ENCODE assay signal across 1 cellular context in the genomic region with DNA sequence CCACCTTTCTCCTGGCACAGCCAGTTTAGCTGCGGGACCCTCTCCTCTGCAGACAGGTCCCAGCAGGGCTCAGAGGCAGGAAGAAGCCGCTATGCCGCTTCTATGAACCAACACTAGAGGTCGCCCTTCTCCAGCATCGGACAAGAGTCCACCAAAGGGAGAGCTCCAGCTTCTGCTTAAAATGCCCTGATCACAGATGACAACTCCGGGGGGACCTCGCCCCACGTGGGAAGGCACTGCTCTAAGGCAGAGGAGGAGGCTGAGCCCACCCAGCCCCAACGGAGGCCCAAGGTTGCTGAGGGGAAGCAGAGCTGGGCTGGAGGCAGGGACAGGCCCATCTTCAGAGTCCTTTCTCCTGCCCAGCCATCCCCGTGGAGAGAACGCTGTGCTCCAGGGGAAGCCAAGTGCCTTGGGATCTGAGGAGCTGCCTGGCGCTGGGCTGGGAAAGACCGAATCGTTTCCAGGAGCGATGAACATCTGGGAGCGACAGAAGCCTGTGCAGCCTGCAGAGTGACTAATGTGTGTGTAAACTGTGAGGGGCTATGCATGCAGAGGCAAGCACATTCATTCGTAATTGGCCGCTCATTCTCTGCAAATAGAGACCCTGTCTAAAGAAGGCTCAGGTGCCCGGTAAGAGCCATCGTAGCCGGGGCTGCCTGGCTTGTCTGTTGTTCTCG.
TF ChIP-seq lines count a peak whose summit lies in the region.

No MANE protein-coding gene starts in this region.

TF ChIP-seq in HepG2, 621 proteins besides CTCF, POLR2A, EP300 and RAD21 (continued from another document and continues in another):
- TF ChIP-seq ARID3A (IDR thresholded peaks at IDR 0.05; ENCODE audit: low read depth, low read length) (no peak), CHD4 (IDR thresholded peaks at IDR 0.05; ENCODE audit: borderline replicate concordance, low read length) (no peak), NKX3-1 (CRISPR knock-in tag; IDR thresholded peaks at IDR 0.05) (no peak), MATR3 (CRISPR knock-in tag; IDR thresholded peaks at IDR 0.05) (no peak), HNRNPK (IDR thresholded peaks at IDR 0.05; ENCODE audit: low read depth, low read length, poor library complexity, severe bottlenecking) (no peak), ZNF557 (CRISPR knock-in tag; IDR thresholded peaks at IDR 0.05) (no peak), NR2F6 (IDR thresholded peaks at IDR 0.05) (no peak), NR2F6 (CRISPR knock-in tag; IDR thresholded peaks at IDR 0.05) (no peak), ISX (CRISPR knock-in tag; conservative IDR thresholded peaks at IDR 0.05) (no peak), ESRRA (CRISPR knock-in tag; IDR thresholded peaks at IDR 0.05; ENCODE audit: low read depth) (no peak), FOXM1 (CRISPR knock-in tag; IDR thresholded peaks at IDR 0.05) (no peak), RBAK (CRISPR knock-in tag; IDR thresholded peaks at IDR 0.05) (no peak), ZNF354B (CRISPR knock-in tag; IDR thresholded peaks at IDR 0.05) (no peak), IRF9 (CRISPR knock-in tag; IDR thresholded peaks at IDR 0.05; ENCODE audit: borderline replicate concordance) (no peak), ADNP (CRISPR knock-in tag; IDR thresholded peaks at IDR 0.05) (no peak), PHF5A (CRISPR knock-in tag; IDR thresholded peaks at IDR 0.05; ENCODE audit: low read depth, unreplicated experiment) (no peak), MAX (IDR thresholded peaks at IDR 0.05) (peak; percentile 45; the same call in 1 of the 2 replicates), NFATC3 (CRISPR knock-in tag; IDR thresholded peaks at IDR 0.05) (no peak), ISL2 (CRISPR knock-in tag; IDR thresholded peaks at IDR 0.05) (no peak), NFYB (CRISPR knock-in tag; IDR thresholded peaks at IDR 0.05) (no peak), NFIB (CRISPR knock-in tag; IDR thresholded peaks at IDR 0.05; ENCODE audit: borderline replicate concordance) (no peak), TERF1 (CRISPR knock-in tag; IDR thresholded peaks at IDR 0.05) (no peak), PPARG (CRISPR knock-in tag; conservative IDR thresholded peaks at IDR 0.05) (no peak), EHMT2 (IDR thresholded peaks at IDR 0.05; ENCODE audit: borderline replicate concordance, low read depth, low read length) (no peak), BCL6 (CRISPR knock-in tag; IDR thresholded peaks at IDR 0.05) (no peak), JUNB (CRISPR knock-in tag; IDR thresholded peaks at IDR 0.05; ENCODE audit: borderline replicate concordance) (no peak), ZNF460 (CRISPR knock-in tag; IDR thresholded peaks at IDR 0.05; ENCODE audit: borderline replicate concordance) (no peak), HHEX (CRISPR knock-in tag; IDR thresholded peaks at IDR 0.05) (no peak), ZNF724P (CRISPR knock-in tag; IDR thresholded peaks at IDR 0.05; ENCODE audit: borderline replicate concordance) (0 out of 2 replicates have a peak, but pooled peaks have one; percentile 28), REXO4 (CRISPR knock-in tag; IDR thresholded peaks at IDR 0.05; ENCODE audit: borderline replicate concordance) (no peak), ZBTB20 (CRISPR knock-in tag; IDR thresholded peaks at IDR 0.05; ENCODE audit: borderline replicate concordance, low read depth) (no peak), ZNF83 (CRISPR knock-in tag; IDR thresholded peaks at IDR 0.05; ENCODE audit: borderline replicate concordance) (no peak), REPIN1 (CRISPR knock-in tag; IDR thresholded peaks at IDR 0.05; ENCODE audit: borderline replicate concordance, low read depth) (no peak), ZNF746 (CRISPR knock-in tag; IDR thresholded peaks at IDR 0.05) (no peak), DPF2 (CRISPR knock-in tag; IDR thresholded peaks at IDR 0.05; ENCODE audit: borderline replicate concordance, low read depth) (no peak), ZNF674 (CRISPR knock-in tag; IDR thresholded peaks at IDR 0.05; ENCODE audit: low read depth) (no peak), ERF (CRISPR knock-in tag; IDR thresholded peaks at IDR 0.05) (no peak), BORCS8-MEF2B (CRISPR knock-in tag; IDR thresholded peaks at IDR 0.05) (no peak; the same call in 1 of the 2 replicates), ZNF124 (CRISPR knock-in tag; IDR thresholded peaks at IDR 0.05) (no peak), ZNF775 (CRISPR knock-in tag; IDR thresholded peaks at IDR 0.05; ENCODE audit: borderline replicate concordance) (no peak), ZNF17 (CRISPR knock-in tag; IDR thresholded peaks at IDR 0.05) (no peak), ZNF777 (CRISPR knock-in tag; IDR thresholded peaks at IDR 0.05) (0 out of 2 replicates have a peak, but pooled peaks have one; percentile 30), LBX2 (CRISPR knock-in tag; IDR thresholded peaks at IDR 0.05; ENCODE audit: borderline replicate concordance) (no peak), SIN3B (IDR thresholded peaks at IDR 0.05; ENCODE audit: low read length) (no peak), ZFYVE20 (CRISPR knock-in tag; IDR thresholded peaks at IDR 0.05; ENCODE audit: borderline replicate concordance, low read depth) (no peak), ZNF629 (CRISPR knock-in tag; conservative IDR thresholded peaks at IDR 0.05) (no peak), ZBTB3 (CRISPR knock-in tag; IDR thresholded peaks at IDR 0.05; ENCODE audit: borderline replicate concordance, low read depth) (no peak), ELF4 (CRISPR knock-in tag; IDR thresholded peaks at IDR 0.05; ENCODE audit: borderline replicate concordance) (no peak), BHLHE40 (IDR thresholded peaks at IDR 0.05; ENCODE audit: low read length) (0 out of 2 replicates have a peak, but pooled peaks have one; percentile 9), ZNF282 (IDR thresholded peaks at IDR 0.05; ENCODE audit: partially characterized antibody) (no peak), ZBTB37 (CRISPR knock-in tag; IDR thresholded peaks at IDR 0.05) (no peak), IKZF1 (IDR thresholded peaks at IDR 0.05) (no peak), ZNF3 (CRISPR knock-in tag; IDR thresholded peaks at IDR 0.05) (no peak), PHF20 (CRISPR knock-in tag; IDR thresholded peaks at IDR 0.05) (no peak), ZKSCAN8 (CRISPR knock-in tag; IDR thresholded peaks at IDR 0.05; ENCODE audit: borderline replicate concordance) (no peak), GATAD2A (CRISPR knock-in tag; IDR thresholded peaks at IDR 0.05) (peak; percentile 35; the same call in 1 of the 2 replicates)
- TF ChIP-seq, protein P1, sequence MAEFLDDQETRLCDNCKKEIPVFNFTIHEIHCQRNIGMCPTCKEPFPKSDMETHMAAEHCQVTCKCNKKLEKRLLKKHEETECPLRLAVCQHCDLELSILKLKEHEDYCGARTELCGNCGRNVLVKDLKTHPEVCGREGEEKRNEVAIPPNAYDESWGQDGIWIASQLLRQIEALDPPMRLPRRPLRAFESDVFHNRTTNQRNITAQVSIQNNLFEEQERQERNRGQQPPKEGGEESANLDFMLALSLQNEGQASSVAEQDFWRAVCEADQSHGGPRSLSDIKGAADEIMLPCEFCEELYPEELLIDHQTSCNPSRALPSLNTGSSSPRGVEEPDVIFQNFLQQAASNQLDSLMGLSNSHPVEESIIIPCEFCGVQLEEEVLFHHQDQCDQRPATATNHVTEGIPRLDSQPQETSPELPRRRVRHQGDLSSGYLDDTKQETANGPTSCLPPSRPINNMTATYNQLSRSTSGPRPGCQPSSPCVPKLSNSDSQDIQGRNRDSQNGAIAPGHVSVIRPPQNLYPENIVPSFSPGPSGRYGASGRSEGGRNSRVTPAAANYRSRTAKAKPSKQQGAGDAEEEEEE (CRISPR knock-in tag; IDR thresholded peaks at IDR 0.05; ENCODE audit: borderline replicate concordance) = no peak
- TF ChIP-seq, protein P2, sequence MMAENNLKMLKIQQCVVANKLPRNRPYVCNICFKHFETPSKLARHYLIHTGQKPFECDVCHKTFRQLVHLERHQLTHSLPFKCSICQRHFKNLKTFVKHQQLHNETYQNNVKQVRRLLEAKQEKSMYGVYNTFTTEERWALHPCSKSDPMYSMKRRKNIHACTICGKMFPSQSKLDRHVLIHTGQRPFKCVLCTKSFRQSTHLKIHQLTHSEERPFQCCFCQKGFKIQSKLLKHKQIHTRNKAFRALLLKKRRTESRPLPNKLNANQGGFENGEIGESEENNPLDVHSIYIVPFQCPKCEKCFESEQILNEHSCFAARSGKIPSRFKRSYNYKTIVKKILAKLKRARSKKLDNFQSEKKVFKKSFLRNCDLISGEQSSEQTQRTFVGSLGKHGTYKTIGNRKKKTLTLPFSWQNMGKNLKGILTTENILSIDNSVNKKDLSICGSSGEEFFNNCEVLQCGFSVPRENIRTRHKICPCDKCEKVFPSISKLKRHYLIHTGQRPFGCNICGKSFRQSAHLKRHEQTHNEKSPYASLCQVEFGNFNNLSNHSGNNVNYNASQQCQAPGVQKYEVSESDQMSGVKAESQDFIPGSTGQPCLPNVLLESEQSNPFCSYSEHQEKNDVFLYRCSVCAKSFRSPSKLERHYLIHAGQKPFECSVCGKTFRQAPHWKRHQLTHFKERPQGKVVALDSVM (CRISPR knock-in tag; IDR thresholded peaks at IDR 0.05) = no peak
- TF ChIP-seq, protein P3, sequence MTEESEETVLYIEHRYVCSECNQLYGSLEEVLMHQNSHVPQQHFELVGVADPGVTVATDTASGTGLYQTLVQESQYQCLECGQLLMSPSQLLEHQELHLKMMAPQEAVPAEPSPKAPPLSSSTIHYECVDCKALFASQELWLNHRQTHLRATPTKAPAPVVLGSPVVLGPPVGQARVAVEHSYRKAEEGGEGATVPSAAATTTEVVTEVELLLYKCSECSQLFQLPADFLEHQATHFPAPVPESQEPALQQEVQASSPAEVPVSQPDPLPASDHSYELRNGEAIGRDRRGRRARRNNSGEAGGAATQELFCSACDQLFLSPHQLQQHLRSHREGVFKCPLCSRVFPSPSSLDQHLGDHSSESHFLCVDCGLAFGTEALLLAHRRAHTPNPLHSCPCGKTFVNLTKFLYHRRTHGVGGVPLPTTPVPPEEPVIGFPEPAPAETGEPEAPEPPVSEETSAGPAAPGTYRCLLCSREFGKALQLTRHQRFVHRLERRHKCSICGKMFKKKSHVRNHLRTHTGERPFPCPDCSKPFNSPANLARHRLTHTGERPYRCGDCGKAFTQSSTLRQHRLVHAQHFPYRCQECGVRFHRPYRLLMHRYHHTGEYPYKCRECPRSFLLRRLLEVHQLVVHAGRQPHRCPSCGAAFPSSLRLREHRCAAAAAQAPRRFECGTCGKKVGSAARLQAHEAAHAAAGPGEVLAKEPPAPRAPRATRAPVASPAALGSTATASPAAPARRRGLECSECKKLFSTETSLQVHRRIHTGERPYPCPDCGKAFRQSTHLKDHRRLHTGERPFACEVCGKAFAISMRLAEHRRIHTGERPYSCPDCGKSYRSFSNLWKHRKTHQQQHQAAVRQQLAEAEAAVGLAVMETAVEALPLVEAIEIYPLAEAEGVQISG (CRISPR knock-in tag; IDR thresholded peaks at IDR 0.05) = peak; percentile 43
- TF ChIP-seq, protein P4, sequence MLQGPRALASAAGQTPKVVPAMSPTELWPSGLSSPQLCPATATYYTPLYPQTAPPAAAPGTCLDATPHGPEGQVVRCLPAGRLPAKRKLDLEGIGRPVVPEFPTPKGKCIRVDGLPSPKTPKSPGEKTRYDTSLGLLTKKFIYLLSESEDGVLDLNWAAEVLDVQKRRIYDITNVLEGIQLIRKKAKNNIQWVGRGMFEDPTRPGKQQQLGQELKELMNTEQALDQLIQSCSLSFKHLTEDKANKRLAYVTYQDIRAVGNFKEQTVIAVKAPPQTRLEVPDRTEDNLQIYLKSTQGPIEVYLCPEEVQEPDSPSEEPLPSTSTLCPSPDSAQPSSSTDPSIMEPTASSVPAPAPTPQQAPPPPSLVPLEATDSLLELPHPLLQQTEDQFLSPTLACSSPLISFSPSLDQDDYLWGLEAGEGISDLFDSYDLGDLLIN (CRISPR knock-in tag; IDR thresholded peaks at IDR 0.05; ENCODE audit: borderline replicate concordance) = no peak
